In the genomic region with DNA sequence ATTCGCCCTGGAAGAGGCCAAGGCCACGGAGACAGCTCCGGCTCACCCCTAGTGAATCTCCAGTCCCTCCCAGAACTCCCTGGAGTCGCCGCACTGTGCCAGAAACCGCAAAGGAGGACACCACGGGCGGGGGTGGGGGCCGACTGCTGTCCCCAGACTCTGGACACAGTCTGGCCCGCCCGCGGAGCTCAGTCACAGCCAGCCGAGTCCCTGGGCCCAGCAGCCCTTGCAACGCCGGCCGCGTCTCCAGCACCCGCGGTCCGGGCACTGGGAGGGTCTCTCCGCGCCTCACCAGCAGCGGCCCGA, we compare ENCODE assay signal across 1 cellular context.
TF ChIP-seq lines count a peak whose summit lies in the region.

No MANE protein-coding gene starts in this region.

TF ChIP-seq in IMR-90, 13 proteins besides CTCF, POLR2A, EP300 and RAD21:
- TF ChIP-seq CHD1 (IDR thresholded peaks at IDR 0.05; ENCODE audit: low read depth, low read length) (no peak; the same call in 1 of the 2 replicates), RFX5 (IDR thresholded peaks at IDR 0.05; ENCODE audit: low read depth, low read length) (no peak), BHLHE40 (IDR thresholded peaks at IDR 0.05; ENCODE audit: low read depth, low read length) (no peak), FOS (IDR thresholded peaks at IDR 0.05; ENCODE audit: low read depth, low read length) (no peak), CEBPB (IDR thresholded peaks at IDR 0.05; ENCODE audit: low read depth, low read length) (no peak), SMC3 (IDR thresholded peaks at IDR 0.05; ENCODE audit: low read depth, low read length) (no peak), MAFK (IDR thresholded peaks at IDR 0.05; ENCODE audit: low read depth, low read length) (no peak), MAZ (IDR thresholded peaks at IDR 0.05; ENCODE audit: borderline replicate concordance, low read depth, low read length) (no peak), MXI1 (IDR thresholded peaks at IDR 0.05; ENCODE audit: borderline replicate concordance, low read depth, low read length) (no peak), RCOR1 (IDR thresholded peaks at IDR 0.05; ENCODE audit: insufficient replicate concordance, low read length) (no peak), NFE2L2 (IDR thresholded peaks at IDR 0.05; ENCODE audit: low read depth, low read length) (no peak)
- TF ChIP-seq, protein P1, sequence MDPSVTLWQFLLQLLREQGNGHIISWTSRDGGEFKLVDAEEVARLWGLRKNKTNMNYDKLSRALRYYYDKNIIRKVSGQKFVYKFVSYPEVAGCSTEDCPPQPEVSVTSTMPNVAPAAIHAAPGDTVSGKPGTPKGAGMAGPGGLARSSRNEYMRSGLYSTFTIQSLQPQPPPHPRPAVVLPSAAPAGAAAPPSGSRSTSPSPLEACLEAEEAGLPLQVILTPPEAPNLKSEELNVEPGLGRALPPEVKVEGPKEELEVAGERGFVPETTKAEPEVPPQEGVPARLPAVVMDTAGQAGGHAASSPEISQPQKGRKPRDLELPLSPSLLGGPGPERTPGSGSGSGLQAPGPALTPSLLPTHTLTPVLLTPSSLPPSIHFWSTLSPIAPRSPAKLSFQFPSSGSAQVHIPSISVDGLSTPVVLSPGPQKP (IDR thresholded peaks at IDR 0.05; ENCODE audit: borderline replicate concordance, low read depth, low read length) = no peak
- TF ChIP-seq, protein P2, sequence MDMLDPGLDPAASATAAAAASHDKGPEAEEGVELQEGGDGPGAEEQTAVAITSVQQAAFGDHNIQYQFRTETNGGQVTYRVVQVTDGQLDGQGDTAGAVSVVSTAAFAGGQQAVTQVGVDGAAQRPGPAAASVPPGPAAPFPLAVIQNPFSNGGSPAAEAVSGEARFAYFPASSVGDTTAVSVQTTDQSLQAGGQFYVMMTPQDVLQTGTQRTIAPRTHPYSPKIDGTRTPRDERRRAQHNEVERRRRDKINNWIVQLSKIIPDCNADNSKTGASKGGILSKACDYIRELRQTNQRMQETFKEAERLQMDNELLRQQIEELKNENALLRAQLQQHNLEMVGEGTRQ (IDR thresholded peaks at IDR 0.05; ENCODE audit: low read depth, low read length) = no peak
